7 cellular contexts compared by ENCODE assay signal in genomic region chr6:31729979-31730630, GRCh38. TPM values are rescaled to one million over a fixed set of nuclear protein-coding genes. Genes with fewer than 3 reads are reported as not detected.
A peak's percentile ranks its signal among the peaks of the same experiment; 100 is the strongest.
DNase-seq lines count a peak whose midpoint lies in the region; ATAC-seq, FAIRE-seq and TF ChIP-seq lines count a peak whose summit lies in the region.

No MANE protein-coding gene starts in this region.

- H3K27ac ChIP-seq in pancreas: peak overlapping the region; percentile 70 to 89 (median 79)
- H3K27ac ChIP-seq in upper lobe of right lung: peak overlapping the region; percentile 85

- FAIRE-seq in pancreas (lab: Jason Lieb, UNC): no peak

- H3K4me1 ChIP-seq in pancreas (peaks cover 0 to 4% (median 0%) of the 10 kb centered on the region in 3 donors), upper lobe of right lung (peaks cover 60% of the 10 kb centered on the region)

- intact Hi-C loops in cardiac septum (cut with DNase I) (loop anchor here (2.0 to 5.0 kb wide), 3 partner anchors 27 to 105 kb away; partner anchors contain the start of genes ABHD16A and SAPCD1), pancreas (cut with DNase I) (no loop called here), upper lobe of right lung (cut with DNase I) (no loop called here)

- TF ChIP-seq CTCF in pancreas (IDR thresholded peaks at IDR 0.05) (no peak), upper lobe of right lung (IDR thresholded peaks at IDR 0.05) (no peak)

- H3K27me3 ChIP-seq in pancreas (no peaks in the 10 kb centered on the region), upper lobe of right lung (no peaks in the 10 kb centered on the region)

- H3K4me3 ChIP-seq in pancreas (peak overlapping the region; percentile 25 to 66 (median 54)), upper lobe of right lung (peak overlapping the region; percentile 88)

- WGBS in pancreas, 2 donors: 15% methylated on average over 45 to 46 of the region's 46 CpGs

- DNase-seq in HuH-7 (ENCODE audit: low spot score) (peak; percentile 74), SW 1271 (lab: John Stamatoyannopoulos, UW) (peak; percentile 79 to 86), amniotic stem cell (lab: John Stamatoyannopoulos, UW) (peak; percentile 80), cardiac septum (ENCODE audit: low spot score) (peak; percentile 95), pancreas (peak; percentile 56 to 86 (median 77)), upper lobe of right lung (peak; percentile 90)

- H3K9me3 ChIP-seq in pancreas (no peaks in the 10 kb centered on the region), upper lobe of right lung (no peaks in the 10 kb centered on the region)

- peak; percentile 59 to 78 (median 75) for ATAC-seq in pancreas
- ATAC-seq in upper lobe of right lung: peak; percentile 74

- peaks cover 0 to 21% (median 17%) of the 10 kb centered on the region in 3 donors for H3K36me3 ChIP-seq in pancreas
- H3K36me3 ChIP-seq in upper lobe of right lung: peaks cover 43% of the 10 kb centered on the region

- TF ChIP-seq POLR2A in GM18526 (IDR thresholded peaks at IDR 0.05; ENCODE audit: extremely low read depth, insufficient read length): peak; percentile 53

RNA-seq across cellular contexts. Expression of gene DDAH2, which starts 1.0 kb away (rescaled TPM):
- total RNA-seq in cardiac septum (69.9 TPM), pancreas (10 to 100 TPM in 4 of 6 donors, 1 to 10 TPM in 2; 6.5 to 32.8 (median 13.0) TPM), upper lobe of right lung (71.2 TPM)
- polyA plus RNA-seq in pancreas: 10 to 100 TPM; 58.2 to 68.8 TPM

RNA-seq across cellular contexts. Expression of gene CLIC1, which starts 6.2 kb away (rescaled TPM):
- total RNA-seq in cardiac septum: 131 TPM
- 100 to 1,000 TPM in 2 of 6 donors, 10 to 100 TPM in 4; 61.0 to 150 (median 80.8) TPM for total RNA-seq in pancreas
- 100 to 1,000 TPM in 1 of 2 donors, 10 to 100 TPM in 1; 91.8 to 154 TPM for polyA plus RNA-seq in pancreas
- 286 TPM for total RNA-seq in upper lobe of right lung

RNA-seq across cellular contexts. Expression of gene MPIG6B, which starts 6.9 kb away (rescaled TPM):
- total RNA-seq in cardiac septum (0.24 TPM), pancreas (under 1 TPM in 1 of 6 donors, not detected in 5; 0.06 TPM), upper lobe of right lung (1.1 TPM)
- polyA plus RNA-seq in pancreas: under 1 TPM in 1 of 2 donors, not detected in 1; 0.05 TPM

RNA-seq across cellular contexts. Expression of gene LY6G6C, which starts 8.6 kb away (rescaled TPM):
- total RNA-seq in cardiac septum: not detected
- not detected for total RNA-seq in pancreas
- polyA plus RNA-seq in pancreas: not detected
- total RNA-seq in upper lobe of right lung: not detected

RNA-seq across cellular contexts. Expression of gene MSH5, which starts 9.7 kb away (rescaled TPM):
- total RNA-seq in cardiac septum (1.7 TPM), pancreas (1 to 10 TPM; 2.2 to 7.6 (median 5.3) TPM), upper lobe of right lung (11.2 TPM)
- 10 to 100 TPM; 11.3 to 17.4 TPM for polyA plus RNA-seq in pancreas

Comparison
In these comparisons a context has a peak if more than half of its experiments do, and no peak if none do; other contexts are left out.
1. Peak in every context shown above with its lines: DNase-seq, ATAC-seq, H3K4me3 ChIP-seq and H3K27ac ChIP-seq.